In genomic region chr17:20200016-20200788, GRCh38 we compare ENCODE assay signal across 24 cellular contexts.
DNase-seq lines count a peak whose midpoint lies in the region; ATAC-seq and TF ChIP-seq lines count a peak whose summit lies in the region.
"Had no signal": no experiment of that assay in that cellular context is flagged by ENCODE, and none has a peak within 500 bp of the region (broad histone marks: within the 10 kb centered on the region; RNA-seq: fewer than 3 reads in every experiment).

No MANE protein-coding gene starts in this region.

- H3K18ac ChIP-seq in IMR-90 (ENCODE audit: low read depth, low read length), result peak overlapping the region; percentile 19

- peak; percentile 24 for DNase-seq in BJ (ENCODE audit: low read depth)
- DNase-seq in IMR-90, result peak; percentile 23
- DNase-seq in dorsolateral prefrontal cortex, result no peak
- peak; percentile 13 for DNase-seq in neural progenitor cell (ENCODE audit: low spot score)
- DNase-seq in KG1 (lab: John Stamatoyannopoulos, UW), result no peak
- no peak for DNase-seq in DMS79 treated with DMSO at 0.1 percent for 48 hours (lab: John Stamatoyannopoulos, UW)
- DNase-seq in Caco-2, result no peak
- DNase-seq: activated CD4-positive, alpha-beta T cell treated with anti-CD3 and anti-CD28 coated beads for 48 hours; Karpas-422; kidney; NCI-H1105; NCI-H2081; occipital lobe; OCI-M1; SIG-M5; stimulated activated CD4-positive, alpha-beta T cell treated with anti-CD3 and anti-CD28 coated beads, Interleukin-4, amount 100 ng/mL, for 4 hours; stomach had no signal

- peak; percentile 72 for ATAC-seq in IMR-90 (ENCODE audit: low read depth)
- ATAC-seq in HG02623 (IDR thresholded peaks at IDR 0.05; ENCODE audit: unreplicated experiment), result no peak
- ATAC-seq: HCT116 had no signal

- intact Hi-C loops in IMR-90 (cut with micrococcal nuclease) (no loop called here), dorsolateral prefrontal cortex (cut with DNase I) (no loop called here), Caco-2 (cut with micrococcal nuclease; ENCODE audit: unreplicated experiment) (no loop called here)

- H3K4me3 ChIP-seq in BJ (ENCODE audit: low read depth, low read length) (no peak overlapping the region), IMR-90 (ENCODE audit: insufficient read depth, low read depth, low read length) (no peak overlapping the region), dorsolateral prefrontal cortex (no peak overlapping the region), neural progenitor cell (no peak overlapping the region), Caco-2 (ENCODE audit: low read depth, low read length) (no peak overlapping the region)
- H3K4me3 ChIP-seq: BLaER1, lung, stomach had no signal

- peak overlapping the region; percentile 43 for H2BK20ac ChIP-seq in IMR-90 (ENCODE audit: low read depth, low read length)

- H3K27me3 ChIP-seq in BJ (ENCODE audit: control insufficient read depth, insufficient read depth, low read length) (no peaks in the 10 kb centered on the region), IMR-90 (ENCODE audit: control insufficient read depth, insufficient read depth, low read length) (no peaks in the 10 kb centered on the region), dorsolateral prefrontal cortex (no peaks in the 10 kb centered on the region), neural progenitor cell (no peaks in the 10 kb centered on the region), Caco-2 (replicated peaks; ENCODE audit: control insufficient read depth, insufficient read depth, low read length) (no peaks in the 10 kb centered on the region)
- H3K27me3 ChIP-seq: BLaER1, stomach had no signal

- H3K27ac Mint-ChIP-seq in neural progenitor cell (no peak overlapping the region), Caco-2 (ENCODE audit: unreplicated experiment) (no peak overlapping the region)
- H3K27ac Mint-ChIP-seq: activated naive CD4-positive, alpha-beta T cell treated with anti-CD3 and anti-CD28 coated beads, Interleukin-2, amount 50 U/mL, for 24 hours; activated T-helper 1 cell treated with anti-CD3 and anti-CD28 coated beads, Interleukin-12 subunit alpha, Interleukin-12 subunit beta, Interleukin-2, Interleukin-4 antibody, amounts not matched to agents 30 ng/mL and 10 ng/mL and 1 ng/mL, durations not matched to agents 14 hours and 24 hours and 36 hours; type B pancreatic cell had no signal

- H3K9me1 ChIP-seq in IMR-90 (ENCODE audit: insufficient read depth, low read length), result peaks cover 19% of the 10 kb centered on the region

- peak overlapping the region; percentile 79 for H2BK120ac ChIP-seq in IMR-90 (ENCODE audit: low read depth, low read length)

- H4K8ac ChIP-seq in IMR-90 (ENCODE audit: low read depth in 2 of 2, low read length in 2 of 2), result peak overlapping the region in 1 of 2 experiments; percentile 68; a peak in 2 of 4 replicates

- H3K36me3 Mint-ChIP-seq in neural progenitor cell (peaks cover 23% of the 10 kb centered on the region), Caco-2 (ENCODE audit: insufficient read depth, unreplicated experiment) (peaks cover 27% of the 10 kb centered on the region)

- peaks cover 17 to 63% of the 10 kb centered on the region in 2 experiments for H3K79me1 ChIP-seq in IMR-90 (ENCODE audit: low read depth in 1 of 2, low read length in 2 of 2)

- peak overlapping the region; percentile 79 for H3K14ac ChIP-seq in IMR-90 (replicated peaks; ENCODE audit: low read depth, low read length)

- H3K56ac ChIP-seq in IMR-90 (ENCODE audit: extremely low read depth, insufficient read depth, low read length), result 0 out of 2 replicates have a peak overlapping the region, but pooled peaks have one; percentile 2

- H3K4me1 ChIP-seq in IMR-90 (ENCODE audit: control insufficient read depth, insufficient read depth, low read length) (peaks cover 21% of the 10 kb centered on the region), neural progenitor cell (peaks cover 11% of the 10 kb centered on the region), Caco-2 (0 out of 2 replicates have a peak, but pooled peaks cover 7% of the 10 kb centered on the region)

- peak overlapping the region; percentile 96 for H2AK5ac ChIP-seq in IMR-90 (ENCODE audit: low read depth, low read length)

- POLR2A ChIA-PET in BJ (lab: Charles Lee), result interaction anchor here (0.5 kb wide), 1 partner anchor 28 kb away, joined by 3 read pairs; no protein-coding TSS in a partner anchor
- POLR2A ChIA-PET in IMR-90 (lab: Charles Lee; ENCODE audit: unreplicated experiment), result no interaction called here
- POLR2A ChIA-PET in Caco-2 (lab: Charles Lee), result no interaction called here

- H4K5ac ChIP-seq in IMR-90 (ENCODE audit: low read depth, low read length), result peak overlapping the region; percentile 75

- H4K20me1 ChIP-seq in IMR-90 (ENCODE audit: insufficient read depth, low read length) (peaks cover 9% of the 10 kb centered on the region), neural progenitor cell (ENCODE audit: low read depth) (peaks cover 3% of the 10 kb centered on the region)
- H4K20me1 ChIP-seq: BLaER1 had no signal

- dilution Hi-C loops in IMR-90 (cut with HindIII; ENCODE audit: low sequenced_read_pairs, unreplicated experiment), result no loop called here

- peak overlapping the region; percentile 17 for H2BK5ac ChIP-seq in IMR-90 (ENCODE audit: low read depth, low read length, poor library complexity, severe bottlenecking)

- peaks cover 6% of the 10 kb centered on the region; the same call in 1 of the 2 replicates for H3K9me3 ChIP-seq in IMR-90 (ENCODE audit: control insufficient read depth, insufficient read depth, low read length)
- peaks cover 19% of the 10 kb centered on the region for H3K9me3 ChIP-seq in neural progenitor cell (ENCODE audit: low read depth)
- peaks cover 11% of the 10 kb centered on the region for H3K9me3 ChIP-seq in Caco-2

- H3K27ac ChIP-seq in IMR-90 (ENCODE audit: insufficient read depth, low read length) (peak overlapping the region; percentile 69; the same call in 1 of the 2 replicates), dorsolateral prefrontal cortex (peak overlapping the region in 30 of 59 donors; percentile 3 to 96 (median 34)), neural progenitor cell (no peak overlapping the region)
- H3K27ac ChIP-seq: BLaER1, stomach had no signal

- in situ Hi-C loops in IMR-90 (cut with MboI; ENCODE audit: low sequenced_read_pairs), result no loop called here

- peaks cover 30% of the 10 kb centered on the region for H3K9me3 Mint-ChIP-seq in neural progenitor cell
- H3K9me3 Mint-ChIP-seq in Caco-2 (ENCODE audit: unreplicated experiment), result peaks cover 18% of the 10 kb centered on the region
- H3K9me3 Mint-ChIP-seq: activated naive CD4-positive, alpha-beta T cell treated with anti-CD3 and anti-CD28 coated beads, Interleukin-2, amount 50 U/mL, for 24 hours had no signal

- peaks cover 6% of the 10 kb centered on the region for H3K4me1 Mint-ChIP-seq in neural progenitor cell
- no peaks in the 10 kb centered on the region for H3K4me1 Mint-ChIP-seq in Caco-2 (ENCODE audit: low read depth, unreplicated experiment)

- H3K9ac ChIP-seq in IMR-90 (ENCODE audit: low read depth, low read length) (no peak overlapping the region), neural progenitor cell (no peak overlapping the region)
- H3K9ac ChIP-seq: BLaER1 had no signal

- TF ChIP-seq POLR2A in IMR-90 (IDR thresholded peaks at IDR 0.05; ENCODE audit: low read depth, low read length), result no peak

- no peaks in the 10 kb centered on the region for H3F3A ChIP-seq in neural progenitor cell (ENCODE audit: low read depth)

- H3K4ac ChIP-seq in IMR-90 (ENCODE audit: low read depth, low read length), result peak overlapping the region; percentile 90

- BruUV-seq in IMR-90 (replicated peaks; lab: Mats Ljungman, UMichigan), result no TSS peak
- no TSS peak for BruUV-seq in Caco-2 (replicated peaks; lab: Mats Ljungman, UMichigan)

- WGBS in IMR-90 (ENCODE audit: extremely low coverage in 2 of 2, insufficient read length in 1 of 2), 2 experiments, result no CpG with 5 or more reads among the region's 5 CpGs

- no peak overlapping the region for H2AK9ac ChIP-seq in IMR-90 (replicated peaks; ENCODE audit: low read depth, low read length, poor library complexity)

- H2BK15ac ChIP-seq in IMR-90 (ENCODE audit: low read depth, low read length), result peak overlapping the region; percentile 84; the same call in 2 of the 3 replicates

- TF ChIP-seq RAD21 in IMR-90 (IDR thresholded peaks at IDR 0.05; ENCODE audit: low read length), result no peak

- peaks cover 23% of the 10 kb centered on the region for H3K79me2 ChIP-seq in neural progenitor cell (ENCODE audit: low read depth)

- H3K4me3 Mint-ChIP-seq in neural progenitor cell (no peak overlapping the region), Caco-2 (ENCODE audit: unreplicated experiment) (no peak overlapping the region)
- H3K4me3 Mint-ChIP-seq: activated naive CD4-positive, alpha-beta T cell treated with anti-CD3 and anti-CD28 coated beads, Interleukin-2, amount 50 U/mL, for 24 hours; activated T-helper 1 cell treated with anti-CD3 and anti-CD28 coated beads, Interleukin-12 subunit alpha, Interleukin-12 subunit beta, Interleukin-2, Interleukin-4 antibody, amounts not matched to agents 30 ng/mL and 10 ng/mL and 1 ng/mL, durations not matched to agents 14 hours and 24 hours and 36 hours; type B pancreatic cell had no signal

- H3K27me3 Mint-ChIP-seq in neural progenitor cell (ENCODE audit: insufficient read depth, low read depth) (peaks cover 2% of the 10 kb centered on the region), Caco-2 (ENCODE audit: insufficient read depth, unreplicated experiment) (no peaks in the 10 kb centered on the region)
- H3K27me3 Mint-ChIP-seq: activated naive CD4-positive, alpha-beta T cell treated with anti-CD3 and anti-CD28 coated beads, Interleukin-2, amount 50 U/mL, for 24 hours; type B pancreatic cell had no signal

- H3K4me2 ChIP-seq in IMR-90 (ENCODE audit: low read depth, low read length), result 0 out of 2 replicates have a peak overlapping the region, but pooled peaks have one; percentile 6
- no peak overlapping the region for H3K4me2 ChIP-seq in neural progenitor cell
- H3K4me2 ChIP-seq: BLaER1 had no signal

- H3K23ac ChIP-seq in IMR-90 (ENCODE audit: low read depth, low read length), result peak overlapping the region; percentile 23

- no peaks in the 10 kb centered on the region for H3K36me3 ChIP-seq in BJ (ENCODE audit: control insufficient read depth, insufficient read depth, low read length)
- peaks cover 7% of the 10 kb centered on the region for H3K36me3 ChIP-seq in IMR-90 (ENCODE audit: control insufficient read depth, insufficient read depth, low read length)
- H3K36me3 ChIP-seq in neural progenitor cell, result no peaks in the 10 kb centered on the region
- no peaks in the 10 kb centered on the region for H3K36me3 ChIP-seq in Caco-2 (ENCODE audit: control insufficient read depth, insufficient read depth, low read length)

- H2AFZ ChIP-seq in IMR-90 (replicated peaks; ENCODE audit: low read length, poor library complexity), result peak overlapping the region; percentile 63
- H2AFZ ChIP-seq in neural progenitor cell (replicated peaks), result no peak overlapping the region

- H4K91ac ChIP-seq in IMR-90 (ENCODE audit: insufficient read depth, low read depth, low read length), result peak overlapping the region; percentile 31; the same call in 1 of the 2 replicates

- CTCF ChIA-PET in BJ (lab: Yijun Ruan, JAX) (interaction anchor here (1.1 kb wide), 1 partner anchor 24 kb away, joined by 3 read pairs; no protein-coding TSS in a partner anchor), IMR-90 (lab: Yijun Ruan, JAX) (no interaction called here), Caco-2 (lab: Charles Lee) (interaction anchor here (1.2 kb wide), 1 partner anchor 207 kb away, joined by 5 read pairs; no protein-coding TSS in a partner anchor)

- TF ChIP-seq CTCF in BJ (IDR thresholded peaks at IDR 0.05; ENCODE audit: insufficient read depth, low read depth, low read length) (no peak), IMR-90 (conservative IDR thresholded peaks at IDR 0.05; ENCODE audit: low read depth, low read length) (no peak), dorsolateral prefrontal cortex (IDR thresholded peaks at IDR 0.05 in 54 of 56, conservative IDR thresholded peaks at IDR 0.05 in 2 of 56; ENCODE audit: low read depth in 1 of 56, partially characterized antibody in 56 of 56) (no peak), neural progenitor cell (IDR thresholded peaks at IDR 0.05) (no peak), Caco-2 (IDR thresholded peaks at IDR 0.05; ENCODE audit: insufficient read depth in 1 of 2, low read depth in 1 of 2, low read length in 1 of 2, severe bottlenecking in 1 of 2, unreplicated experiment in 1 of 2) (no peak)

Comparison
In these comparisons a context has a peak if more than half of its experiments do, and no peak if none do; other contexts are left out.
1. DNase-seq: peak in BJ (single experiment), IMR-90 (single experiment) and neural progenitor cell (single experiment); none in dorsolateral prefrontal cortex (0 of 10), KG1 (single experiment), DMS79 treated with DMSO at 0.1 percent for 48 hours (single experiment) and Caco-2 (0 of 2).